1 cellular context compared by ENCODE assay signal in genomic region chr5:43483210-43484048, GRCh38.
TF ChIP-seq lines count a peak whose summit lies in the region.

Gene TMEM267 (minus strand): TSS chr5:43483865. CDS start chr5:43453969, 29,896 bp downstream.

TF ChIP-seq in GM12878, 131 proteins besides CTCF, POLR2A, EP300 and RAD21 (continued from another document):
- peak; percentile 60; the same call in 1 of the 2 replicates for TF ChIP-seq NKRF (conservative IDR thresholded peaks at IDR 0.05)
- TF ChIP-seq SMAD1 (IDR thresholded peaks at IDR 0.05; ENCODE audit: low read depth, partially characterized antibody) = peak; percentile 56
- TF ChIP-seq NR2F1 (conservative IDR thresholded peaks at IDR 0.05) = peak; percentile 64; the same call in 1 of the 2 replicates
- TF ChIP-seq KLF5 (IDR thresholded peaks at IDR 0.05; ENCODE audit: partially characterized antibody) = no peak
- peak; percentile 28 to 58; a peak in 3 of 4 replicates for TF ChIP-seq BHLHE40 (IDR thresholded peaks at IDR 0.05; ENCODE audit: borderline replicate concordance in 1 of 2, low read depth in 2 of 2, low read length in 1 of 2)
- no peak for TF ChIP-seq ZBTB4 (CRISPR knock-in tag; IDR thresholded peaks at IDR 0.05)
- no peak for TF ChIP-seq MYC (IDR thresholded peaks at IDR 0.05; ENCODE audit: insufficient read depth, insufficient read length, insufficient replicate concordance, low read length, severe bottlenecking)
- no peak for TF ChIP-seq SREBF1 (IDR thresholded peaks at IDR 0.05; ENCODE audit: low read length)
- peak; percentile 26; the same call in 1 of the 2 replicates for TF ChIP-seq CHD1 (IDR thresholded peaks at IDR 0.05; ENCODE audit: low read depth, low read length)
- 0 out of 2 replicates have a peak, but pooled peaks have one; percentile 37 for TF ChIP-seq ZNF24 (IDR thresholded peaks at IDR 0.05)
- TF ChIP-seq RELA (IDR thresholded peaks at IDR 0.05; ENCODE audit: borderline replicate concordance, partially characterized antibody) = no peak
- TF ChIP-seq POU2F2 (IDR thresholded peaks at IDR 0.05; ENCODE audit: borderline replicate concordance, low read depth, low read length) = peak; percentile 77; the same call in 1 of the 3 replicates
- TF ChIP-seq ELK1 (IDR thresholded peaks at IDR 0.05; ENCODE audit: low read depth, low read length) = 0 out of 2 replicates have a peak, but pooled peaks have one; percentile 22
- TF ChIP-seq CBX5 (IDR thresholded peaks at IDR 0.05; ENCODE audit: low read depth) = no peak
- TF ChIP-seq TCF3 (IDR thresholded peaks at IDR 0.05; ENCODE audit: borderline replicate concordance, insufficient read depth, low read depth, low read length) = 0 out of 2 replicates have a peak, but pooled peaks have one; percentile 58
- 0 out of 2 replicates have a peak, but pooled peaks have one; percentile 39 for TF ChIP-seq RCOR1 (conservative IDR thresholded peaks at IDR 0.05; ENCODE audit: low read depth, low read length)
- peak; percentile 54 for TF ChIP-seq HCFC1 (IDR thresholded peaks at IDR 0.05; ENCODE audit: low read length)
- TF ChIP-seq PAX5 (IDR thresholded peaks at IDR 0.05; ENCODE audit: borderline replicate concordance, low read depth, low read length) = peak; percentile 41; the same call in 1 of the 2 replicates
- TF ChIP-seq SMARCA5 (IDR thresholded peaks at IDR 0.05) = no peak
- TF ChIP-seq BACH1 (IDR thresholded peaks at IDR 0.05; ENCODE audit: borderline replicate concordance) = peak; percentile 86
- no peak for TF ChIP-seq KDM1A (IDR thresholded peaks at IDR 0.05; ENCODE audit: borderline replicate concordance)
- TF ChIP-seq JUND (IDR thresholded peaks at IDR 0.05; ENCODE audit: low read depth, low read length) = 0 out of 2 replicates have a peak, but pooled peaks have one; percentile 5
- no peak for TF ChIP-seq KAT2A (conservative IDR thresholded peaks at IDR 0.05; ENCODE audit: control insufficient read depth, low read depth, low read length)
- no peak for TF ChIP-seq GABPA (IDR thresholded peaks at IDR 0.05; ENCODE audit: low read depth)
- TF ChIP-seq WRNIP1 (IDR thresholded peaks at IDR 0.05; ENCODE audit: borderline replicate concordance, low read depth, low read length) = no peak
- peak; percentile 54; the same call in 1 of the 2 replicates for TF ChIP-seq MAX (IDR thresholded peaks at IDR 0.05; ENCODE audit: low read depth, low read length)
- TF ChIP-seq NRF1 (conservative IDR thresholded peaks at IDR 0.05; ENCODE audit: low read depth, low read length) = no peak
- TF ChIP-seq MXI1 (IDR thresholded peaks at IDR 0.05; ENCODE audit: low read depth, low read length) = peak; percentile 76; the same call in 1 of the 2 replicates
- TF ChIP-seq CUX1 (IDR thresholded peaks at IDR 0.05; ENCODE audit: insufficient replicate concordance, low read depth, low read length) = no peak
- no peak for TF ChIP-seq IRF3 (IDR thresholded peaks at IDR 0.05)
- TF ChIP-seq ZNF622 (IDR thresholded peaks at IDR 0.05) = no peak
- no peak for TF ChIP-seq NFXL1 (IDR thresholded peaks at IDR 0.05; ENCODE audit: borderline replicate concordance)
- TF ChIP-seq HDGF (IDR thresholded peaks at IDR 0.05) = peak; percentile 63
- TF ChIP-seq STAT1 (conservative IDR thresholded peaks at IDR 0.05) = no peak
- no peak for TF ChIP-seq MLLT1 (IDR thresholded peaks at IDR 0.05)
- no peak for TF ChIP-seq ZNF207 (IDR thresholded peaks at IDR 0.05; ENCODE audit: borderline replicate concordance)
- TF ChIP-seq ZSCAN29 (IDR thresholded peaks at IDR 0.05) = no peak
- TF ChIP-seq TAF1 (IDR thresholded peaks at IDR 0.05; ENCODE audit: borderline replicate concordance, low read depth, low read length) = peak; percentile 93
- TF ChIP-seq POLR2AphosphoS5 (IDR thresholded peaks at IDR 0.05; ENCODE audit: low read length) = peak; percentile 93
- peak; percentile 21 for TF ChIP-seq SIX5 (IDR thresholded peaks at IDR 0.05; ENCODE audit: low read depth, low read length, severe bottlenecking)
- TF ChIP-seq CREB1 (IDR thresholded peaks at IDR 0.05; ENCODE audit: low read depth) = peak; percentile 80
